12 cellular contexts compared by ENCODE assay signal in genomic region chr17:37708616-37709212, GRCh38. TPM values are rescaled to one million over a fixed set of nuclear protein-coding genes. Genes with fewer than 3 reads are reported as not detected.
DNase-seq lines count a peak whose midpoint lies in the region; ATAC-seq and TF ChIP-seq lines count a peak whose summit lies in the region.
"Had no signal": no experiment of that assay in that cellular context is flagged by ENCODE, and none has a peak within 500 bp of the region (broad histone marks: within the 10 kb centered on the region; RNA-seq: fewer than 3 reads in every experiment).

No MANE protein-coding gene starts in this region.

- H3K4me3 Mint-ChIP-seq in Calu3 (ENCODE audit: low read depth, unreplicated experiment), result peak overlapping the region; percentile 63
- H3K4me3 Mint-ChIP-seq: CD4-positive, alpha-beta memory T cell had no signal

- H3K36me3 ChIP-seq in HUES48 (ENCODE audit: control insufficient read depth, insufficient read depth, low read length), result no peaks in the 10 kb centered on the region
- H3K36me3 ChIP-seq: ascending aorta had no signal

- H3K9me3 Mint-ChIP-seq in Calu3 (ENCODE audit: low read depth, unreplicated experiment), result no peaks in the 10 kb centered on the region

- H3K27ac ChIP-seq in HUES48 (ENCODE audit: low read depth, low read length), result peak overlapping the region; percentile 59
- H3K27ac ChIP-seq: ascending aorta had no signal

- H3K27me3 ChIP-seq in HUES48 (ENCODE audit: control insufficient read depth, insufficient read depth, low read length), result no peaks in the 10 kb centered on the region
- H3K27me3 ChIP-seq: ascending aorta had no signal

- no peak overlapping the region for H3K9ac ChIP-seq in HUES48 (ENCODE audit: low read depth, low read length)

- H3K36me3 Mint-ChIP-seq in Calu3 (ENCODE audit: insufficient read depth, unreplicated experiment), result peaks cover 99% of the 10 kb centered on the region
- H3K36me3 Mint-ChIP-seq: CD4-positive, alpha-beta memory T cell had no signal

- H3K4me1 ChIP-seq in HUES48 (ENCODE audit: control insufficient read depth, insufficient read depth, low read length), result peaks cover 15% of the 10 kb centered on the region
- H3K4me1 ChIP-seq: ascending aorta had no signal

- TSS peak; percentile 73 for BruUV-seq in Calu3 (replicated peaks; lab: Mats Ljungman, UMichigan)

- CTCF ChIA-PET in Calu3 (lab: Charles Lee), result interaction anchor here (0.6 to 4.8 kb wide), 18 partner anchors 10 to 1486 kb away, joined by 3 to 65 read pairs (median 6); partner anchors contain the start of gene HNF1B

- H3K27ac Mint-ChIP-seq in Calu3 (ENCODE audit: unreplicated experiment), result peak overlapping the region; percentile 97
- H3K27ac Mint-ChIP-seq: CD4-positive, alpha-beta memory T cell had no signal

- peaks cover 95% of the 10 kb centered on the region for H3K4me1 Mint-ChIP-seq in Calu3 (ENCODE audit: low read depth, unreplicated experiment)
- H3K4me1 Mint-ChIP-seq: CD4-positive, alpha-beta memory T cell had no signal

- intact Hi-C loops in Calu3 (cut with micrococcal nuclease; ENCODE audit: unreplicated experiment), result loop anchor here (2.0 kb wide), 1 partner anchor 34 kb away; no protein-coding TSS in a partner anchor

- no peaks in the 10 kb centered on the region for H3K27me3 Mint-ChIP-seq in Calu3 (ENCODE audit: unreplicated experiment)

- DNase-seq in Calu3, result peak; percentile 98
- DNase-seq in dermis blood vessel endothelial cell, result peak; percentile 6
- DNase-seq in mucosa of gallbladder (ENCODE audit: low spot score), result peak; percentile 78
- no peak for DNase-seq in NCI-H2029 treated with DMSO at 0.1 percent for 48 hours (lab: John Stamatoyannopoulos, UW)
- DNase-seq in NCI-H2196 (lab: John Stamatoyannopoulos, UW; ENCODE audit: unreplicated experiment), result no peak
- DNase-seq in NCI-H524 (lab: John Stamatoyannopoulos, UW), result no peak
- DNase-seq: activated T-cell treated with anti-CD3 and anti-CD28 coated beads for 4 hours; CD4-positive, alpha-beta memory T cell; stimulated activated CD4-positive, alpha-beta T cell treated with anti-CD3 and anti-CD28 coated beads, Interleukin-12 subunit alpha, Interleukin-12 subunit beta, amount 100 ng/mL, for 4 hours had no signal

- ATAC-seq in GM19035 (IDR thresholded peaks at IDR 0.05; ENCODE audit: unreplicated experiment), result no peak

- no peak for TF ChIP-seq CTCF in Calu3 (IDR thresholded peaks at IDR 0.05; ENCODE audit: unreplicated experiment)

- no peaks in the 10 kb centered on the region for H3K9me3 ChIP-seq in HUES48 (ENCODE audit: control insufficient read depth, insufficient read depth, low read length)
- H3K9me3 ChIP-seq: ascending aorta had no signal

- H3K4me3 ChIP-seq in HUES48 (ENCODE audit: low read depth, low read length), result no peak overlapping the region
- H3K4me3 ChIP-seq: ascending aorta had no signal

RNA-seq across cellular contexts. Expression of gene HNF1B, which starts 36.1 kb away (rescaled TPM):
- total RNA-seq in Calu3 (2022), result 127 and 130 TPM in 2 replicates
- total RNA-seq in dermis blood vessel endothelial cell, result 0.05 and 0.34 TPM in 2 replicates
- 142 TPM for total RNA-seq in mucosa of gallbladder
- total RNA-seq: ascending aorta; CD4-positive, alpha-beta memory T cell had no signal

Comparison
In these comparisons a context has a peak if more than half of its experiments do, and no peak if none do; other contexts are left out.
1. DNase-seq: peak in Calu3 (single experiment), dermis blood vessel endothelial cell (single experiment) and mucosa of gallbladder (single experiment); none in NCI-H2029 treated with DMSO at 0.1 percent for 48 hours (single experiment), NCI-H2196 (single experiment) and NCI-H524 (0 of 2).
2. RNA of gene HNF1B, which starts 36.1 kb away (total RNA-seq): 142 TPM in mucosa of gallbladder (single experiment) and 127 to 130 TPM in Calu3; 0.05 to 0.34 TPM in dermis blood vessel endothelial cell; every median in the first group is over 10 times any median in the second.